Comparison of ENCODE assay signal across 18 cellular contexts in the genomic region with DNA sequence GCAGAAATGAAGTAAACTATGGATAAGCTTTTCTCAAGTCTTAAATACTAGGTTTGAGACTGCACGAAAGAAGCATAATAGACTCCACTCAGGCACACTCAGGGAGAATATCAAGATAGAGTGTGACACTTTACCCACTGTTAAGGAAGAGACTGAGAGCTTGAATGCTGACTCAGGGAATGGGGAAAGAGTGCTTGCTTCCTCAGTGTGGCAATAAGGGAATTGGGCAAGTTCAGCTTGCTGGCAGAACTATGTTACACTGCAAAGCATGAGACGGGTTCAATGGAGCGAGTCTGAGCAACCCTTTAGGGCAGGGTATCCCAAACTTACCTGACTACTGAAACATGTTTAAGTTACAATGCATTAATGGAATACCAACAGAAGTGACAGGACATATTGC.
DNase-seq lines count a peak whose midpoint lies in the region; ATAC-seq and TF ChIP-seq lines count a peak whose summit lies in the region.
"Had no signal": no experiment of that assay in that cellular context is flagged by ENCODE, and none has a peak within 500 bp of the region (broad histone marks: within the 10 kb centered on the region; RNA-seq: fewer than 3 reads in every experiment).

No MANE protein-coding gene starts in this region.

- H3K9me3 Mint-ChIP-seq in naive thymus-derived CD4-positive, alpha-beta T cell, result peaks cover 0 to 5% (median 0%) of the 10 kb centered on the region in 11 donors
- no peaks in the 10 kb centered on the region for H3K9me3 Mint-ChIP-seq in neural progenitor cell
- H3K9me3 Mint-ChIP-seq: activated T-cell treated with anti-CD3 and anti-CD28 coated beads, Interleukin-2, amount 50 U/mL, for 24 hours; memory B cell had no signal

- H3K4me3 Mint-ChIP-seq in naive thymus-derived CD4-positive, alpha-beta T cell, result no peak overlapping the region
- no peak overlapping the region for H3K4me3 Mint-ChIP-seq in neural progenitor cell
- H3K4me3 Mint-ChIP-seq: activated T-cell treated with anti-CD3 and anti-CD28 coated beads, Interleukin-2, amount 50 U/mL, for 24 hours; memory B cell; stimulated activated naive B cell treated with anti-CD40 and anti-IgM and Interleukin-4, amounts not matched to agents 10 μg/mL and 1 μg/mL and 100 μg/mL, for 72 hours had no signal

- no peaks in the 10 kb centered on the region for H3K27me3 Mint-ChIP-seq in naive thymus-derived CD4-positive, alpha-beta T cell
- H3K27me3 Mint-ChIP-seq in neural progenitor cell (ENCODE audit: insufficient read depth, low read depth), result no peaks in the 10 kb centered on the region
- H3K27me3 Mint-ChIP-seq: activated T-cell treated with anti-CD3 and anti-CD28 coated beads, Interleukin-2, amount 50 U/mL, for 24 hours; memory B cell; stimulated activated naive B cell treated with anti-CD40 and anti-IgM and Interleukin-4, amounts not matched to agents 10 μg/mL and 1 μg/mL and 100 μg/mL, for 72 hours had no signal

- H3K4me2 ChIP-seq in SK-N-SH (no peak overlapping the region), neural progenitor cell (no peak overlapping the region)

- H3K9me3 ChIP-seq in naive thymus-derived CD4-positive, alpha-beta T cell (ENCODE audit: control insufficient read depth in 2 of 3, low read length in 3 of 3), result no peaks in the 10 kb centered on the region
- no peaks in the 10 kb centered on the region for H3K9me3 ChIP-seq in SK-N-SH
- no peaks in the 10 kb centered on the region for H3K9me3 ChIP-seq in neural progenitor cell (ENCODE audit: low read depth)

- peak; percentile 83 for ATAC-seq in naive thymus-derived CD4-positive, alpha-beta T cell
- no peak for ATAC-seq in GM21526 (IDR thresholded peaks at IDR 0.05; ENCODE audit: low FRiP score, unreplicated experiment)
- ATAC-seq: GM12878; HCT116; SK-N-SH treated with all-trans-retinoic acid at 6 μM for 48 hours; stimulated activated naive B cell treated with anti-CD40 and anti-IgM and Interleukin-4, amounts not matched to agents 10 μg/mL and 1 μg/mL and 100 μg/mL, for 72 hours had no signal

- POLR2A ChIA-PET in naive thymus-derived CD4-positive, alpha-beta T cell (lab: Charles Lee), result no interaction called here
- POLR2A ChIA-PET in SK-N-SH (lab: Yijun Ruan, JAX), result no interaction called here

- no peak for TF ChIP-seq RAD21 in SK-N-SH (IDR thresholded peaks at IDR 0.05; ENCODE audit: low read length)

- no peak for TF ChIP-seq CTCF in fibroblast of villous mesenchyme (IDR thresholded peaks at IDR 0.05; ENCODE audit: insufficient read depth, low read depth, low read length)
- TF ChIP-seq CTCF in SK-N-SH (IDR thresholded peaks at IDR 0.05), result no peak
- TF ChIP-seq CTCF in neural progenitor cell (IDR thresholded peaks at IDR 0.05), result no peak

- H3F3A ChIP-seq in SK-N-SH (replicated peaks; ENCODE audit: insufficient read depth) (no peaks in the 10 kb centered on the region), neural progenitor cell (ENCODE audit: low read depth) (no peaks in the 10 kb centered on the region)

- no peaks in the 10 kb centered on the region for H3K36me3 Mint-ChIP-seq in naive thymus-derived CD4-positive, alpha-beta T cell
- no peaks in the 10 kb centered on the region for H3K36me3 Mint-ChIP-seq in neural progenitor cell

- no peaks in the 10 kb centered on the region for H3K4me1 ChIP-seq in naive thymus-derived CD4-positive, alpha-beta T cell (ENCODE audit: control insufficient read depth in 2 of 2, insufficient read depth in 2 of 2, low read length in 2 of 2)
- H3K4me1 ChIP-seq in SK-N-SH (ENCODE audit: control insufficient read depth in 1 of 2, insufficient read depth in 2 of 2, low read depth in 1 of 2, low read length in 1 of 2) (no peaks in the 10 kb centered on the region; a peak in 2 of 4 replicates), neural progenitor cell (no peaks in the 10 kb centered on the region)
- H3K4me1 ChIP-seq: parathyroid adenoma had no signal

- no peak overlapping the region for H3K4me3 ChIP-seq in fibroblast of villous mesenchyme (ENCODE audit: low read depth, low read length)
- no peak overlapping the region for H3K4me3 ChIP-seq in naive thymus-derived CD4-positive, alpha-beta T cell (ENCODE audit: low read length)
- H3K4me3 ChIP-seq in SK-N-SH (ENCODE audit: low read depth in 2 of 2, low read length in 1 of 2), result no peak overlapping the region
- no peak overlapping the region for H3K4me3 ChIP-seq in neural progenitor cell
- H3K4me3 ChIP-seq: GM12878 had no signal

- H3K27me3 ChIP-seq in naive thymus-derived CD4-positive, alpha-beta T cell (ENCODE audit: control insufficient read depth in 2 of 2, insufficient read depth in 2 of 2, low read length in 2 of 2), result no peaks in the 10 kb centered on the region
- H3K27me3 ChIP-seq in SK-N-SH (ENCODE audit: insufficient read depth) (no peaks in the 10 kb centered on the region), neural progenitor cell (no peaks in the 10 kb centered on the region)

- H3K4me1 Mint-ChIP-seq in naive thymus-derived CD4-positive, alpha-beta T cell, result no peaks in the 10 kb centered on the region
- no peaks in the 10 kb centered on the region for H3K4me1 Mint-ChIP-seq in neural progenitor cell
- H3K4me1 Mint-ChIP-seq: memory B cell had no signal

- no peaks in the 10 kb centered on the region for H3K9me2 ChIP-seq in SK-N-SH

- intact Hi-C loops in naive thymus-derived CD4-positive, alpha-beta T cell (cut with micrococcal nuclease), result no loop called here

- H3K27ac ChIP-seq in naive thymus-derived CD4-positive, alpha-beta T cell (ENCODE audit: low read depth, low read length), result no peak overlapping the region
- no peak overlapping the region for H3K27ac ChIP-seq in SK-N-SH (ENCODE audit: low read depth in 2 of 2, low read length in 1 of 2)
- H3K27ac ChIP-seq in neural progenitor cell, result no peak overlapping the region
- H3K27ac ChIP-seq: parathyroid adenoma had no signal

- DNase-seq in GM03348 (ENCODE audit: low spot score) (peak; percentile 5), SKM-1 (lab: John Stamatoyannopoulos, UW; ENCODE audit: unreplicated experiment) (peak; percentile 77), fibroblast of villous mesenchyme (ENCODE audit: low read depth) (peak; percentile 1), SK-N-SH (no peak), neural progenitor cell (ENCODE audit: low spot score) (no peak), DMS53 (lab: John Stamatoyannopoulos, UW) (no peak)
- no peak for DNase-seq in naive thymus-derived CD4-positive, alpha-beta T cell
- DNase-seq: activated T-cell treated with anti-CD3 and anti-CD28 coated beads, Interleukin-2, amount 50 U/mL, for 24 hours; DMS79; NCI-H1436; stimulated activated CD4-positive, alpha-beta T cell treated with anti-CD3 and anti-CD28 coated beads, Interleukin-4, amount 100 ng/mL, for 24 hours; stimulated activated naive B cell treated with anti-CD40 and anti-IgM and Interleukin-4, amounts not matched to agents 10 μg/mL and 1 μg/mL and 100 μg/mL, for 72 hours had no signal

- TF ChIP-seq EP300 in SK-N-SH (IDR thresholded peaks at IDR 0.05; ENCODE audit: borderline replicate concordance in 1 of 2, low read depth in 1 of 2, low read length in 1 of 2), result no peak

- H3K27ac Mint-ChIP-seq in naive thymus-derived CD4-positive, alpha-beta T cell, result no peak overlapping the region
- no peak overlapping the region for H3K27ac Mint-ChIP-seq in neural progenitor cell
- H3K27ac Mint-ChIP-seq: activated T-cell treated with anti-CD3 and anti-CD28 coated beads, Interleukin-2, amount 50 U/mL, for 24 hours; memory B cell; stimulated activated naive B cell treated with anti-CD40 and anti-IgM and Interleukin-4, amounts not matched to agents 10 μg/mL and 1 μg/mL and 100 μg/mL, for 72 hours had no signal

- CTCF ChIA-PET in naive thymus-derived CD4-positive, alpha-beta T cell (lab: Charles Lee), result no interaction called here
- CTCF ChIA-PET in SK-N-SH (lab: Yijun Ruan, JAX), result interaction anchor here (0.6 to 0.9 kb wide), 2 partner anchors 392 to 1833 kb away, joined by 3 read pairs; no protein-coding TSS in a partner anchor

- H2AFZ ChIP-seq in SK-N-SH (ENCODE audit: low read depth) (no peak overlapping the region), neural progenitor cell (replicated peaks) (no peak overlapping the region)
- H2AFZ ChIP-seq: parathyroid adenoma had no signal

- H4K20me1 ChIP-seq in SK-N-SH (ENCODE audit: insufficient read depth) (no peaks in the 10 kb centered on the region), neural progenitor cell (ENCODE audit: low read depth) (no peaks in the 10 kb centered on the region)

- H3K9ac ChIP-seq in SK-N-SH (no peak overlapping the region), neural progenitor cell (no peak overlapping the region)
- H3K9ac ChIP-seq: parathyroid adenoma had no signal

- WGBS in SK-N-SH (ENCODE audit: low lambda C conversion rate), result 66% methylated on average over 3 of the region's 3 CpGs

- H3K79me2 ChIP-seq in SK-N-SH (ENCODE audit: insufficient read depth), result no peaks in the 10 kb centered on the region
- no peaks in the 10 kb centered on the region for H3K79me2 ChIP-seq in neural progenitor cell (ENCODE audit: low read depth)
- H3K79me2 ChIP-seq: parathyroid adenoma had no signal

- H3K36me3 ChIP-seq in naive thymus-derived CD4-positive, alpha-beta T cell (ENCODE audit: control insufficient read depth in 2 of 3, insufficient read depth in 3 of 3, low read length in 3 of 3), result no peaks in the 10 kb centered on the region
- H3K36me3 ChIP-seq in SK-N-SH (replicated peaks in 1 of 2; ENCODE audit: control insufficient read depth in 1 of 2, insufficient read depth in 2 of 2, low read length in 1 of 2) (no peaks in the 10 kb centered on the region), neural progenitor cell (no peaks in the 10 kb centered on the region)

TF ChIP-seq in SK-N-SH, 30 proteins besides CTCF, POLR2A, EP300 and RAD21 (continues in another document):
- TF ChIP-seq ELF1 (IDR thresholded peaks at IDR 0.05), result no peak
- TF ChIP-seq MXI1 (IDR thresholded peaks at IDR 0.05; ENCODE audit: low read depth, low read length), result no peak
- no peak for TF ChIP-seq RFX5 (IDR thresholded peaks at IDR 0.05; ENCODE audit: low read length)
- TF ChIP-seq GATA2 (CRISPR knock-in tag; IDR thresholded peaks at IDR 0.05), result no peak
- TF ChIP-seq POLR2AphosphoS5 (IDR thresholded peaks at IDR 0.05; ENCODE audit: low read depth, low read length), result no peak
- TF ChIP-seq SIN3A (IDR thresholded peaks at IDR 0.05; ENCODE audit: borderline replicate concordance, low read depth, low read length), result no peak
- TF ChIP-seq TEAD4 (IDR thresholded peaks at IDR 0.05; ENCODE audit: borderline replicate concordance, insufficient read depth), result no peak
- TF ChIP-seq FOSL2 (IDR thresholded peaks at IDR 0.05; ENCODE audit: borderline replicate concordance, low read depth), result no peak
- TF ChIP-seq, protein P1, sequence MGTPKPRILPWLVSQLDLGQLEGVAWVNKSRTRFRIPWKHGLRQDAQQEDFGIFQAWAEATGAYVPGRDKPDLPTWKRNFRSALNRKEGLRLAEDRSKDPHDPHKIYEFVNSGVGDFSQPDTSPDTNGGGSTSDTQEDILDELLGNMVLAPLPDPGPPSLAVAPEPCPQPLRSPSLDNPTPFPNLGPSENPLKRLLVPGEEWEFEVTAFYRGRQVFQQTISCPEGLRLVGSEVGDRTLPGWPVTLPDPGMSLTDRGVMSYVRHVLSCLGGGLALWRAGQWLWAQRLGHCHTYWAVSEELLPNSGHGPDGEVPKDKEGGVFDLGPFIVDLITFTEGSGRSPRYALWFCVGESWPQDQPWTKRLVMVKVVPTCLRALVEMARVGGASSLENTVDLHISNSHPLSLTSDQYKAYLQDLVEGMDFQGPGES (IDR thresholded peaks at IDR 0.05; ENCODE audit: low read depth, low read length), result no peak
- TF ChIP-seq FOXJ3 (CRISPR knock-in tag; IDR thresholded peaks at IDR 0.05), result no peak

Comparison
In these comparisons a context has a peak if more than half of its experiments do, and no peak if none do; other contexts are left out.
1. DNase-seq: peak in GM03348 (single experiment), SKM-1 (single experiment) and fibroblast of villous mesenchyme (single experiment); none in naive thymus-derived CD4-positive, alpha-beta T cell (0 of 9), SK-N-SH (single experiment), neural progenitor cell (single experiment) and DMS53 (single experiment).